In genomic region chr13:106376411-106377112, GRCh38 we compare ENCODE assay signal across 8 cellular contexts.
DNase-seq lines count a peak whose midpoint lies in the region; ATAC-seq and TF ChIP-seq lines count a peak whose summit lies in the region.

No MANE protein-coding gene starts in this region.

- H3K9me3 ChIP-seq in HEK293 (ENCODE audit: control insufficient read depth, insufficient read depth, low read depth, low read length), result no peaks in the 10 kb centered on the region
- H3K9me3 ChIP-seq in WERI-Rb-1 (ENCODE audit: severe bottlenecking), result no peaks in the 10 kb centered on the region

- peak overlapping the region; percentile 60; the same call in 1 of the 2 replicates for H3K27ac ChIP-seq in HEK293 (ENCODE audit: extremely low read depth, low read depth, low read length)
- no peak overlapping the region for H3K27ac ChIP-seq in WERI-Rb-1

- ATAC-seq in HG02623 (IDR thresholded peaks at IDR 0.05; ENCODE audit: unreplicated experiment), result no peak

- H3K36me3 ChIP-seq in HEK293 (ENCODE audit: control insufficient read depth in 2 of 2, insufficient read depth in 1 of 2, low read length in 2 of 2) (no peaks in the 10 kb centered on the region), WERI-Rb-1 (no peaks in the 10 kb centered on the region)

- peak; percentile 17; the same call in 1 of the 2 replicates for TF ChIP-seq CTCF in AG10803 (conservative IDR thresholded peaks at IDR 0.05; ENCODE audit: low read length)
- TF ChIP-seq CTCF in HEK293 (tag by site-specific recombination; IDR thresholded peaks at IDR 0.05), result no peak
- TF ChIP-seq CTCF in WERI-Rb-1 (IDR thresholded peaks at IDR 0.05; ENCODE audit: low read depth, low read length), result peak; percentile 72

- DNase-seq in AG10803 (ENCODE audit: low read depth) (peak; percentile 87), WERI-Rb-1 (peak; percentile 65), kidney glomerular epithelial cell (lab: John Stamatoyannopoulos, UW) (peak; percentile 87), foreskin melanocyte (no peak), NCI-H1105 (lab: John Stamatoyannopoulos, UW) (no peak), NCI-H2196 (lab: John Stamatoyannopoulos, UW; ENCODE audit: unreplicated experiment) (no peak)

- no peaks in the 10 kb centered on the region for H3K27me3 ChIP-seq in WERI-Rb-1 (ENCODE audit: insufficient read depth, low read depth, severe bottlenecking)

- CTCF ChIA-PET in HEK293 (lab: Yijun Ruan, JAX), result no interaction called here

- H3K4me3 ChIP-seq in AG10803 (ENCODE audit: low read length), result no peak overlapping the region
- H3K4me3 ChIP-seq in HEK293 (ENCODE audit: low read depth, low read length), result peak overlapping the region; percentile 13
- no peak overlapping the region for H3K4me3 ChIP-seq in WERI-Rb-1 (ENCODE audit: low read depth, low read length)

- peaks cover 11% of the 10 kb centered on the region for H3K4me1 ChIP-seq in HEK293 (ENCODE audit: control insufficient read depth, insufficient read depth, low read length)

- POLR2A ChIA-PET in HEK293 (lab: Yijun Ruan, JAX), result no interaction called here

TF ChIP-seq in HEK293, 187 proteins besides CTCF, POLR2A, EP300 and RAD21 (continues in another document):
- no peak for TF ChIP-seq ZSCAN5A (tag by site-specific recombination; IDR thresholded peaks at IDR 0.05)
- TF ChIP-seq IKZF3 (tag by site-specific recombination; IDR thresholded peaks at IDR 0.05), result peak; percentile 60; the same call in 1 of the 2 replicates
- no peak for TF ChIP-seq ZNF266 (tag by site-specific recombination; IDR thresholded peaks at IDR 0.05; ENCODE audit: low read depth)
- TF ChIP-seq ZNF624 (tag by site-specific recombination; IDR thresholded peaks at IDR 0.05), result no peak
- peak; percentile 96 for TF ChIP-seq ZFHX2 (tag by site-specific recombination; conservative IDR thresholded peaks at IDR 0.05)
- TF ChIP-seq ZNF621 (tag by site-specific recombination; IDR thresholded peaks at IDR 0.05), result no peak
- no peak for TF ChIP-seq ZNF416 (tag by site-specific recombination; IDR thresholded peaks at IDR 0.05)
- peak; percentile 52 for TF ChIP-seq ZNF629 (tag by site-specific recombination; IDR thresholded peaks at IDR 0.05)
- 0 out of 2 replicates have a peak, but pooled peaks have one; percentile 31 for TF ChIP-seq ZNF692 (tag by site-specific recombination; IDR thresholded peaks at IDR 0.05)
- no peak for TF ChIP-seq ZNF398 (tag by site-specific recombination; IDR thresholded peaks at IDR 0.05)
- TF ChIP-seq EGR2 (tag by site-specific recombination; IDR thresholded peaks at IDR 0.05; ENCODE audit: low read depth), result peak; percentile 94
- peak; percentile 66 for TF ChIP-seq PRDM10 (tag by site-specific recombination; IDR thresholded peaks at IDR 0.05)
- 0 out of 2 replicates have a peak, but pooled peaks have one; percentile 17 for TF ChIP-seq ZNF335 (tag by site-specific recombination; conservative IDR thresholded peaks at IDR 0.05)
- 0 out of 2 replicates have a peak, but pooled peaks have one; percentile 27 for TF ChIP-seq ZNF423 (tag by site-specific recombination; IDR thresholded peaks at IDR 0.05)
- TF ChIP-seq ZNF660 (tag by site-specific recombination; IDR thresholded peaks at IDR 0.05), result 0 out of 2 replicates have a peak, but pooled peaks have one; percentile 16
- 0 out of 2 replicates have a peak, but pooled peaks have one; percentile 17 for TF ChIP-seq SP7 (tag by site-specific recombination; IDR thresholded peaks at IDR 0.05)
- TF ChIP-seq ZNF501 (tag by site-specific recombination; IDR thresholded peaks at IDR 0.05), result peak; percentile 26; the same call in 1 of the 2 replicates
- peak; percentile 72 for TF ChIP-seq HIC1 (tag by site-specific recombination; IDR thresholded peaks at IDR 0.05)
- no peak for TF ChIP-seq ZNF10 (tag by site-specific recombination; IDR thresholded peaks at IDR 0.05)
- TF ChIP-seq ZIC2 (tag by site-specific recombination; IDR thresholded peaks at IDR 0.05), result peak; percentile 90

Comparison
In these comparisons a context has a peak if more than half of its experiments do, and no peak if none do; other contexts are left out.
1. DNase-seq: peak in AG10803 (single experiment), WERI-Rb-1 (single experiment) and kidney glomerular epithelial cell (single experiment); none in foreskin melanocyte (single experiment), NCI-H1105 (single experiment) and NCI-H2196 (single experiment).